ENCODE assay signal across 8 cellular contexts in the genomic region with DNA sequence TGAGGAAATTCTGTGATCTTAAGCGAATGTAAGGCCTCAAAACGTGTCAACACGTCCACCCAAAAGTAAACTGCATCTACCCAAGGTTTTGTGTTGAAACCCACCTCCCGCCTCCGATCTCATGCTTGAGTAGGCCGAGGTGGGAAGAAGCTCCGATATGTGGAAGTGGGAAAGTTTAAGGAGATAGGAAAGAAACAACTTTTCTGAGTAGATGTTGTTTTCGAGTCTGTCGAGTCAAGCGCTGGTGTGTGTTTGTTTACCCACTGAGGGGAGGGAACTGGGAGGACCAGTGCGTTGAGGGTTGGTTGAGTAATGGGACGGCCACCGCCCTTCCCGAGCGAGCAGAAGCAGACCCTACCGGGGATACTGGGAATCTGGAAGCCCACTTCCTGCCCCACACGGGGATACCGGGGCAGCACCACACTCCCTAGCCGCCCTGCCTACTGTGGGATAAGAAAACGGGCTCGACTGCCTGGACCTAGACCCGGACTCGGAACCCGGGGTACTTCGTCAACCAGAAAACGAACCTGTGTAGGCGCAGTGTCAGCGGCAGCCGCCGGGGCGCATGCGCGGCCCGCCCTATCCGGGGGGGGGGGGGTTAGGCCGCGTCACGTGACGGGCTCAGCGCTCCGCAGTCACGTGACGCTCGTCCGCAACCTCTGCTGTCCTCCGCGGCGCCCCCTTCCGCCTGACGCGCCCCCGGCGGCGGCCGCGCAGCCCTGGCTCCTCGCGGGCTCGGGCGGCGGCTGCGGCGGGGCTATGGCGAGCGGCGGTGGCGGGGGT. TPM values are rescaled to one million over a fixed set of nuclear protein-coding genes. Genes with fewer than 3 reads are reported as not detected.
DNase-seq lines count a peak whose midpoint lies in the region; ATAC-seq and TF ChIP-seq lines count a peak whose summit lies in the region.

TSS of gene RETREG2 (plus strand) at position 682 of the 783 bp plus-strand sequence. CDS start at position 760, 78 bp downstream.

- H3K9me3 Mint-ChIP-seq in T-cell, result no peaks in the 10 kb centered on the region

- H3K4me1 ChIP-seq in heart right ventricle, result peaks cover 11 to 58% (median 37%) of the 10 kb centered on the region in 9 donors

- peaks cover 75 to 80% (median 77%) of the 10 kb centered on the region in 3 donors for H3K4me1 Mint-ChIP-seq in T-cell

- WGBS in adipose tissue, 3 donors, result 0 to 1% (median 0%) methylated on average over 30 to 67 of the region's 67 CpGs
- 1% methylated on average over 58 to 67 of the region's 67 CpGs for WGBS in heart right ventricle, 2 donors

- CTCF ChIA-PET in GM10248 (lab: Yijun Ruan, JAX) (interaction anchor here (1.4 to 3.5 kb wide), 2 partner anchors 11 to 103 kb away, joined by 3 to 13 read pairs; no protein-coding TSS in a partner anchor), T-cell (lab: Charles Lee) (interaction anchor here in 1 of 2 donors (1.0 kb wide), 1 partner anchor 29 kb away, joined by 4 read pairs; the partner anchor contains the start of gene ZFAND2B)

- no peaks in the 10 kb centered on the region for H3K27me3 Mint-ChIP-seq in T-cell

- H3K9me3 ChIP-seq in heart right ventricle, result no peaks in the 10 kb centered on the region

- DNase-seq in GM10248 (ENCODE audit: extremely low spot score) (peak; percentile 98), NCI-H1417 (lab: John Stamatoyannopoulos, UW) (peak; percentile 77 to 94 (median 90)), T-cell (peak; percentile 59 to 90 (median 75)), heart right ventricle (peak; percentile 86 to 89), posterior vena cava (ENCODE audit: low spot score) (peak; percentile 95), ureter (ENCODE audit: low spot score) (peak; percentile 88)

- H3K36me3 Mint-ChIP-seq in T-cell, result peaks cover 38% of the 10 kb centered on the region

- POLR2A ChIA-PET in GM10248 (lab: Yijun Ruan, JAX), result no interaction called here
- POLR2A ChIA-PET in T-cell (lab: Charles Lee), result interaction anchor here in 1 of 2 donors (0.5 to 1.0 kb wide), 2 partner anchors 52 to 75 kb away, joined by 3 read pairs; partner anchors contain the start of genes ANKZF1, ATG9A and TUBA4B

- intact Hi-C loops in heart right ventricle (cut with DNase I) (loop anchor here in 8 of 10 donors (1.0 to 10.0 kb wide), 10 partner anchors 17 to 210 kb away; partner anchors contain the start of genes DNPEP (in 4 of the 8), ZFAND2B (in 4 of the 8), NHEJ1 (in 3 of the 8) and ABCB6 (in 2 of the 8)), posterior vena cava (cut with DNase I) (loop anchor here in 1 of 2 donors (5.0 kb wide), 1 partner anchor 40 kb away; the partner anchor contains the start of gene ABCB6)

- H3K4me3 Mint-ChIP-seq in T-cell, result peak within 1 kb of the TSS; percentile 88 to 96 (median 95)

- H3K36me3 ChIP-seq in heart right ventricle, result peaks cover 4 to 63% (median 56%) of the 10 kb centered on the region in 9 donors

- ATAC-seq in HG02588 (IDR thresholded peaks at IDR 0.05; ENCODE audit: unreplicated experiment), result peak; percentile 42
- peak; percentile 51 to 61 (median 56) for ATAC-seq in T-cell (replicated peaks in 1 of 4)
- peak; percentile 77 to 93 (median 84) for ATAC-seq in heart right ventricle

- H3K27ac ChIP-seq in adipose tissue (ENCODE audit: low read depth, low read length) (peak within 1 kb of the TSS; percentile 94), heart right ventricle (peak within 1 kb of the TSS; percentile 89 to 100 (median 99))

- TF ChIP-seq CTCF in GM10248 (IDR thresholded peaks at IDR 0.05; ENCODE audit: control extremely low read depth, extremely low read depth, low read depth, missing control alignments) (peak; percentile 71), heart right ventricle (IDR thresholded peaks at IDR 0.05) (peak in 6 of 9 donors; percentile 25 to 70 (median 38))

- H3K27me3 ChIP-seq in heart right ventricle, result no peaks in the 10 kb centered on the region

- peak within 1 kb of the TSS; percentile 42 to 97 (median 92) for H3K4me3 ChIP-seq in heart right ventricle

- H3K27ac Mint-ChIP-seq in T-cell, result peak within 1 kb of the TSS; percentile 99

RNA-seq across cellular contexts. Expression of gene RETREG2, which starts in this region (rescaled TPM):
- total RNA-seq in T-cell (100 to 1,000 TPM in 3 of 5 donors, 10 to 100 TPM in 2; 85.2 to 131 (median 109) TPM), heart right ventricle (10 to 100 TPM; 24.1 to 47.3 (median 30.6) TPM), posterior vena cava (10 to 100 TPM; 54.4 to 56.8 TPM), ureter (79.6 TPM)
- polyA plus RNA-seq in adipose tissue (10 to 100 TPM; 34.3 to 44.2 (median 40.2) TPM), heart right ventricle (10 to 100 TPM; 11.3 to 39.0 TPM)

Comparison
In these comparisons a context has a peak if more than half of its experiments do, and no peak if none do; other contexts are left out.
1. Peak in every context shown above with its lines: DNase-seq, ATAC-seq, H3K4me3 ChIP-seq and H3K27ac ChIP-seq.